In genomic region chr17:2399572-2400473, GRCh38 we compare ENCODE assay signal across 1 cellular context.
TF ChIP-seq lines count a peak whose summit lies in the region.

No MANE protein-coding gene starts in this region.

TF ChIP-seq in HepG2, 621 proteins besides CTCF, POLR2A, EP300 and RAD21 (continued from another document and continues in another):
- TF ChIP-seq, protein P1, sequence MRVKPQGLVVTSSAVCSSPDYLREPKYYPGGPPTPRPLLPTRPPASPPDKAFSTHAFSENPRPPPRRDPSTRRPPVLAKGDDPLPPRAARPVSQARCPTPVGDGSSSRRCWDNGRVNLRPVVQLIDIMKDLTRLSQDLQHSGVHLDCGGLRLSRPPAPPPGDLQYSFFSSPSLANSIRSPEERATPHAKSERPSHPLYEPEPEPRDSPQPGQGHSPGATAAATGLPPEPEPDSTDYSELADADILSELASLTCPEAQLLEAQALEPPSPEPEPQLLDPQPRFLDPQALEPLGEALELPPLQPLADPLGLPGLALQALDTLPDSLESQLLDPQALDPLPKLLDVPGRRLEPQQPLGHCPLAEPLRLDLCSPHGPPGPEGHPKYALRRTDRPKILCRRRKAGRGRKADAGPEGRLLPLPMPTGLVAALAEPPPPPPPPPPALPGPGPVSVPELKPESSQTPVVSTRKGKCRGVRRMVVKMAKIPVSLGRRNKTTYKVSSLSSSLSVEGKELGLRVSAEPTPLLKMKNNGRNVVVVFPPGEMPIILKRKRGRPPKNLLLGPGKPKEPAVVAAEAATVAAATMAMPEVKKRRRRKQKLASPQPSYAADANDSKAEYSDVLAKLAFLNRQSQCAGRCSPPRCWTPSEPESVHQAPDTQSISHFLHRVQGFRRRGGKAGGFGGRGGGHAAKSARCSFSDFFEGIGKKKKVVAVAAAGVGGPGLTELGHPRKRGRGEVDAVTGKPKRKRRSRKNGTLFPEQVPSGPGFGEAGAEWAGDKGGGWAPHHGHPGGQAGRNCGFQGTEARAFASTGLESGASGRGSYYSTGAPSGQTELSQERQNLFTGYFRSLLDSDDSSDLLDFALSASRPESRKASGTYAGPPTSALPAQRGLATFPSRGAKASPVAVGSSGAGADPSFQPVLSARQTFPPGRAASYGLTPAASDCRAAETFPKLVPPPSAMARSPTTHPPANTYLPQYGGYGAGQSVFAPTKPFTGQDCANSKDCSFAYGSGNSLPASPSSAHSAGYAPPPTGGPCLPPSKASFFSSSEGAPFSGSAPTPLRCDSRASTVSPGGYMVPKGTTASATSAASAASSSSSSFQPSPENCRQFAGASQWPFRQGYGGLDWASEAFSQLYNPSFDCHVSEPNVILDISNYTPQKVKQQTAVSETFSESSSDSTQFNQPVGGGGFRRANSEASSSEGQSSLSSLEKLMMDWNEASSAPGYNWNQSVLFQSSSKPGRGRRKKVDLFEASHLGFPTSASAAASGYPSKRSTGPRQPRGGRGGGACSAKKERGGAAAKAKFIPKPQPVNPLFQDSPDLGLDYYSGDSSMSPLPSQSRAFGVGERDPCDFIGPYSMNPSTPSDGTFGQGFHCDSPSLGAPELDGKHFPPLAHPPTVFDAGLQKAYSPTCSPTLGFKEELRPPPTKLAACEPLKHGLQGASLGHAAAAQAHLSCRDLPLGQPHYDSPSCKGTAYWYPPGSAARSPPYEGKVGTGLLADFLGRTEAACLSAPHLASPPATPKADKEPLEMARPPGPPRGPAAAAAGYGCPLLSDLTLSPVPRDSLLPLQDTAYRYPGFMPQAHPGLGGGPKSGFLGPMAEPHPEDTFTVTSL (CRISPR knock-in tag; IDR thresholded peaks at IDR 0.05; ENCODE audit: borderline replicate concordance): no peak
- no peak for TF ChIP-seq ZNF605 (CRISPR knock-in tag; IDR thresholded peaks at IDR 0.05)
- peak; percentile 62; the same call in 1 of the 2 replicates for TF ChIP-seq KLF12 (CRISPR knock-in tag; IDR thresholded peaks at IDR 0.05; ENCODE audit: borderline replicate concordance)
- TF ChIP-seq STAT5B (CRISPR knock-in tag; IDR thresholded peaks at IDR 0.05): no peak
- no peak for TF ChIP-seq ZNF143 (CRISPR knock-in tag; IDR thresholded peaks at IDR 0.05)
- peak; percentile 85 for TF ChIP-seq ZC3H4 (CRISPR knock-in tag; IDR thresholded peaks at IDR 0.05; ENCODE audit: borderline replicate concordance)
- TF ChIP-seq ARID4A (CRISPR knock-in tag; IDR thresholded peaks at IDR 0.05; ENCODE audit: borderline replicate concordance): peak; percentile 98
- TF ChIP-seq ZNF230 (CRISPR knock-in tag; IDR thresholded peaks at IDR 0.05): peak; percentile 59; the same call in 1 of the 2 replicates
- no peak; the same call in 1 of the 2 replicates for TF ChIP-seq TGIF2 (CRISPR knock-in tag; IDR thresholded peaks at IDR 0.05)
- TF ChIP-seq CEBPG (CRISPR knock-in tag; IDR thresholded peaks at IDR 0.05): peak; percentile 73
- peak; percentile 84; the same call in 1 of the 2 replicates for TF ChIP-seq ZGPAT (CRISPR knock-in tag; IDR thresholded peaks at IDR 0.05)
- 0 out of 2 replicates have a peak, but pooled peaks have one; percentile 3 for TF ChIP-seq PHF20 (CRISPR knock-in tag; IDR thresholded peaks at IDR 0.05)
- TF ChIP-seq BRCA1 (CRISPR knock-in tag; IDR thresholded peaks at IDR 0.05): no peak
- peak; percentile 93; the same call in 2 of the 3 replicates for TF ChIP-seq MXI1 (IDR thresholded peaks at IDR 0.05; ENCODE audit: borderline replicate concordance, low read depth, low read length)
- no peak for TF ChIP-seq RFX1 (IDR thresholded peaks at IDR 0.05)
- TF ChIP-seq NCOA5 (CRISPR knock-in tag; IDR thresholded peaks at IDR 0.05): no peak
- no peak for TF ChIP-seq SRSF1 (optimal IDR thresholded peaks at IDR 0.05; ENCODE audit: low read depth, low read length)
- no peak for TF ChIP-seq ZNF292 (CRISPR knock-in tag; IDR thresholded peaks at IDR 0.05; ENCODE audit: borderline replicate concordance, low read depth)
- peak; percentile 79; the same call in 1 of the 2 replicates for TF ChIP-seq ZFP91 (CRISPR knock-in tag; IDR thresholded peaks at IDR 0.05; ENCODE audit: borderline replicate concordance)
- no peak for TF ChIP-seq ZNF709 (CRISPR knock-in tag; IDR thresholded peaks at IDR 0.05)
- TF ChIP-seq MZF1 (CRISPR knock-in tag; IDR thresholded peaks at IDR 0.05; ENCODE audit: borderline replicate concordance): no peak
- no peak for TF ChIP-seq ZBTB33 (CRISPR knock-in tag; IDR thresholded peaks at IDR 0.05)
- no peak for TF ChIP-seq SIX4 (CRISPR knock-in tag; IDR thresholded peaks at IDR 0.05)
- TF ChIP-seq KAT2B (IDR thresholded peaks at IDR 0.05; ENCODE audit: borderline replicate concordance, low read depth, low read length): no peak
- TF ChIP-seq NR2F1 (CRISPR knock-in tag; IDR thresholded peaks at IDR 0.05): peak in 1 of 2 experiments; percentile 93; a peak in 3 of 4 replicates
- no peak for TF ChIP-seq SOX6 (IDR thresholded peaks at IDR 0.05)
- peak; percentile 71 for TF ChIP-seq SOX6 (CRISPR knock-in tag; IDR thresholded peaks at IDR 0.05)
- peak; percentile 54; the same call in 1 of the 2 replicates for TF ChIP-seq THAP11 (CRISPR knock-in tag; IDR thresholded peaks at IDR 0.05)
- TF ChIP-seq ATAD3A (CRISPR knock-in tag; IDR thresholded peaks at IDR 0.05): no peak
- TF ChIP-seq ZNF768 (CRISPR knock-in tag; IDR thresholded peaks at IDR 0.05): no peak; the same call in 1 of the 2 replicates
- TF ChIP-seq FOXK2 (IDR thresholded peaks at IDR 0.05): no peak
- TF ChIP-seq SRSF4 (IDR thresholded peaks at IDR 0.05; ENCODE audit: low read depth, low read length, poor library complexity, severe bottlenecking): peak; percentile 16
- no peak for TF ChIP-seq ZNF570 (CRISPR knock-in tag; IDR thresholded peaks at IDR 0.05; ENCODE audit: borderline replicate concordance)
- TF ChIP-seq BORCS8-MEF2B (CRISPR knock-in tag; IDR thresholded peaks at IDR 0.05): peak; percentile 52
- no peak for TF ChIP-seq ZNF720 (CRISPR knock-in tag; IDR thresholded peaks at IDR 0.05)
- no peak for TF ChIP-seq NCOA1 (CRISPR knock-in tag; IDR thresholded peaks at IDR 0.05)
- TF ChIP-seq, protein P2, sequence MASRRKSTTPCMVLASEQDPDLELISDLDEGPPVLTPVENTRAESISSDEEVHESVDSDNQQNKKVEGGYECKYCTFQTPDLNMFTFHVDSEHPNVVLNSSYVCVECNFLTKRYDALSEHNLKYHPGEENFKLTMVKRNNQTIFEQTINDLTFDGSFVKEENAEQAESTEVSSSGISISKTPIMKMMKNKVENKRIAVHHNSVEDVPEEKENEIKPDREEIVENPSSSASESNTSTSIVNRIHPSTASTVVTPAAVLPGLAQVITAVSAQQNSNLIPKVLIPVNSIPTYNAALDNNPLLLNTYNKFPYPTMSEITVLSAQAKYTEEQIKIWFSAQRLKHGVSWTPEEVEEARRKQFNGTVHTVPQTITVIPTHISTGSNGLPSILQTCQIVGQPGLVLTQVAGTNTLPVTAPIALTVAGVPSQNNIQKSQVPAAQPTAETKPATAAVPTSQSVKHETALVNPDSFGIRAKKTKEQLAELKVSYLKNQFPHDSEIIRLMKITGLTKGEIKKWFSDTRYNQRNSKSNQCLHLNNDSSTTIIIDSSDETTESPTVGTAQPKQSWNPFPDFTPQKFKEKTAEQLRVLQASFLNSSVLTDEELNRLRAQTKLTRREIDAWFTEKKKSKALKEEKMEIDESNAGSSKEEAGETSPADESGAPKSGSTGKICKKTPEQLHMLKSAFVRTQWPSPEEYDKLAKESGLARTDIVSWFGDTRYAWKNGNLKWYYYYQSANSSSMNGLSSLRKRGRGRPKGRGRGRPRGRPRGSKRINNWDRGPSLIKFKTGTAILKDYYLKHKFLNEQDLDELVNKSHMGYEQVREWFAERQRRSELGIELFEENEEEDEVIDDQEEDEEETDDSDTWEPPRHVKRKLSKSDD (CRISPR knock-in tag; IDR thresholded peaks at IDR 0.05; ENCODE audit: low read depth): peak; percentile 77; the same call in 1 of the 2 replicates
- TF ChIP-seq ZC3H13 (CRISPR knock-in tag; IDR thresholded peaks at IDR 0.05): no peak
- no peak for TF ChIP-seq PAWR (CRISPR knock-in tag; IDR thresholded peaks at IDR 0.05; ENCODE audit: borderline replicate concordance)
- TF ChIP-seq HMGA1 (CRISPR knock-in tag; conservative IDR thresholded peaks at IDR 0.05): no peak
- TF ChIP-seq ZNF616 (CRISPR knock-in tag; IDR thresholded peaks at IDR 0.05; ENCODE audit: low read depth): peak; percentile 23; the same call in 1 of the 2 replicates
- TF ChIP-seq MIER3 (CRISPR knock-in tag; IDR thresholded peaks at IDR 0.05; ENCODE audit: borderline replicate concordance): peak; percentile 40; the same call in 1 of the 2 replicates
- TF ChIP-seq YEATS2 (CRISPR knock-in tag; IDR thresholded peaks at IDR 0.05; ENCODE audit: borderline replicate concordance): no peak
- no peak; the same call in 1 of the 2 replicates for TF ChIP-seq CAMTA2 (CRISPR knock-in tag; IDR thresholded peaks at IDR 0.05; ENCODE audit: borderline replicate concordance)
- TF ChIP-seq ZNF567 (CRISPR knock-in tag; IDR thresholded peaks at IDR 0.05; ENCODE audit: borderline replicate concordance): no peak
- no peak for TF ChIP-seq ZNF7 (CRISPR knock-in tag; IDR thresholded peaks at IDR 0.05)
- TF ChIP-seq, protein P3, sequence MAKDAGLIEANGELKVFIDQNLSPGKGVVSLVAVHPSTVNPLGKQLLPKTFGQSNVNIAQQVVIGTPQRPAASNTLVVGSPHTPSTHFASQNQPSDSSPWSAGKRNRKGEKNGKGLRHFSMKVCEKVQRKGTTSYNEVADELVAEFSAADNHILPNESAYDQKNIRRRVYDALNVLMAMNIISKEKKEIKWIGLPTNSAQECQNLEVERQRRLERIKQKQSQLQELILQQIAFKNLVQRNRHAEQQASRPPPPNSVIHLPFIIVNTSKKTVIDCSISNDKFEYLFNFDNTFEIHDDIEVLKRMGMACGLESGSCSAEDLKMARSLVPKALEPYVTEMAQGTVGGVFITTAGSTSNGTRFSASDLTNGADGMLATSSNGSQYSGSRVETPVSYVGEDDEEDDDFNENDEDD (CRISPR knock-in tag; IDR thresholded peaks at IDR 0.05; ENCODE audit: borderline replicate concordance): peak; percentile 60; the same call in 1 of the 2 replicates
